ENCODE assay signal across 15 cellular contexts in genomic region chr2:170434900-170435640, GRCh38.
DNase-seq lines count a peak whose midpoint lies in the region; ATAC-seq and TF ChIP-seq lines count a peak whose summit lies in the region.
"Had no signal": no experiment of that assay in that cellular context is flagged by ENCODE, and none has a peak within 500 bp of the region (broad histone marks: within the 10 kb centered on the region; RNA-seq: fewer than 3 reads in every experiment).

No MANE protein-coding gene starts in this region.

- POLR2A ChIA-PET in naive thymus-derived CD4-positive, alpha-beta T cell (lab: Charles Lee), result no interaction called here

- no peaks in the 10 kb centered on the region for H3K36me3 ChIP-seq in naive thymus-derived CD4-positive, alpha-beta T cell (ENCODE audit: control insufficient read depth in 2 of 3, insufficient read depth in 3 of 3, low read length in 3 of 3)
- H3K36me3 ChIP-seq: gastroesophageal sphincter had no signal

- no peaks in the 10 kb centered on the region for H3K36me3 Mint-ChIP-seq in activated CD4-positive, alpha-beta T cell treated with anti-CD3 and anti-CD28 coated beads, Interleukin-2, amount 10 ng/mL, durations not matched to agents 24 days and 14 days (ENCODE audit: low read depth)
- H3K36me3 Mint-ChIP-seq in naive thymus-derived CD4-positive, alpha-beta T cell, result no peaks in the 10 kb centered on the region
- H3K36me3 Mint-ChIP-seq: IgD-negative memory B cell had no signal

- peak overlapping the region; percentile 28 for H3K4me3 Mint-ChIP-seq in activated CD4-positive, alpha-beta T cell treated with anti-CD3 and anti-CD28 coated beads, Interleukin-2, amount 10 ng/mL, durations not matched to agents 24 days and 14 days
- H3K4me3 Mint-ChIP-seq in naive thymus-derived CD4-positive, alpha-beta T cell, result peak overlapping the region; percentile 13 to 74 (median 60)
- H3K4me3 Mint-ChIP-seq: IgD-negative memory B cell, neural crest cell had no signal

- peaks cover 12% of the 10 kb centered on the region for H3K4me1 Mint-ChIP-seq in activated CD4-positive, alpha-beta T cell treated with anti-CD3 and anti-CD28 coated beads, Interleukin-2, amount 10 ng/mL, durations not matched to agents 24 days and 14 days
- H3K4me1 Mint-ChIP-seq in naive thymus-derived CD4-positive, alpha-beta T cell, result peaks cover 17 to 39% (median 26%) of the 10 kb centered on the region in 7 donors
- H3K4me1 Mint-ChIP-seq: IgD-negative memory B cell had no signal

- DNase-seq in activated CD4-positive, alpha-beta T cell treated with anti-CD3 and anti-CD28 coated beads, Interleukin-2, amount 10 ng/mL, durations not matched to agents 24 days and 14 days, result peak; percentile 66
- no peak for DNase-seq in activated CD4-positive, alpha-beta T cell treated with anti-CD3 and anti-CD28 coated beads, Interleukin-2, amount 50 U/mL, for 48 hours
- DNase-seq in H4 (ENCODE audit: low spot score), result peak; percentile 30
- peak; percentile 39 for DNase-seq in SW480 (ENCODE audit: low spot score)
- DNase-seq in naive thymus-derived CD4-positive, alpha-beta T cell, result peak in 5 of 9 donors; percentile 4 to 27 (median 12)
- DNase-seq in NCI-H1105 (lab: John Stamatoyannopoulos, UW), result no peak
- no peak for DNase-seq in erythroblast (lab: John Stamatoyannopoulos, UW)
- no peak for DNase-seq in amniotic stem cell (lab: John Stamatoyannopoulos, UW)
- DNase-seq: aorta, DMS53, NCI-H2081 had no signal

- H3K27me3 Mint-ChIP-seq in activated CD4-positive, alpha-beta T cell treated with anti-CD3 and anti-CD28 coated beads, Interleukin-2, amount 10 ng/mL, durations not matched to agents 24 days and 14 days, result peaks cover 43% of the 10 kb centered on the region
- peaks cover 0 to 54% (median 0%) of the 10 kb centered on the region in 5 donors for H3K27me3 Mint-ChIP-seq in naive thymus-derived CD4-positive, alpha-beta T cell

- peaks cover 3% of the 10 kb centered on the region for H3K9me3 Mint-ChIP-seq in activated CD4-positive, alpha-beta T cell treated with anti-CD3 and anti-CD28 coated beads, Interleukin-2, amount 10 ng/mL, durations not matched to agents 24 days and 14 days
- no peaks in the 10 kb centered on the region for H3K9me3 Mint-ChIP-seq in naive thymus-derived CD4-positive, alpha-beta T cell
- H3K9me3 Mint-ChIP-seq: IgD-negative memory B cell, neural crest cell had no signal

- H3K4me3 ChIP-seq in naive thymus-derived CD4-positive, alpha-beta T cell (ENCODE audit: low read length), result no peak overlapping the region
- H3K4me3 ChIP-seq: gastroesophageal sphincter, skin epidermis had no signal

- ATAC-seq in naive thymus-derived CD4-positive, alpha-beta T cell, result peak; percentile 76
- ATAC-seq: gastroesophageal sphincter had no signal

- intact Hi-C loops in activated CD4-positive, alpha-beta T cell treated with anti-CD3 and anti-CD28 coated beads, Interleukin-2, amount 10 ng/mL, durations not matched to agents 24 days and 14 days (cut with micrococcal nuclease), result no loop called here
- intact Hi-C loops in naive thymus-derived CD4-positive, alpha-beta T cell (cut with micrococcal nuclease), result no loop called here

- H3K27me3 ChIP-seq in naive thymus-derived CD4-positive, alpha-beta T cell (ENCODE audit: control insufficient read depth in 2 of 2, insufficient read depth in 2 of 2, low read length in 2 of 2), result no peaks in the 10 kb centered on the region

- peaks cover 19 to 24% of the 10 kb centered on the region in 2 donors for H3K4me1 ChIP-seq in naive thymus-derived CD4-positive, alpha-beta T cell (ENCODE audit: control insufficient read depth in 2 of 2, insufficient read depth in 2 of 2, low read length in 2 of 2)
- H3K4me1 ChIP-seq: gastroesophageal sphincter had no signal

- no peak overlapping the region for H3K27ac ChIP-seq in naive thymus-derived CD4-positive, alpha-beta T cell (ENCODE audit: low read depth, low read length)
- H3K27ac ChIP-seq: gastroesophageal sphincter had no signal

- TF ChIP-seq POLR2A in erythroblast (IDR thresholded peaks at IDR 0.05; ENCODE audit: low read length), result no peak

- no peak overlapping the region for H3K27ac Mint-ChIP-seq in activated CD4-positive, alpha-beta T cell treated with anti-CD3 and anti-CD28 coated beads, Interleukin-2, amount 10 ng/mL, durations not matched to agents 24 days and 14 days
- H3K27ac Mint-ChIP-seq in naive thymus-derived CD4-positive, alpha-beta T cell, result peak overlapping the region in 1 of 9 donors; percentile 78
- H3K27ac Mint-ChIP-seq: IgD-negative memory B cell had no signal

- CTCF ChIA-PET in naive thymus-derived CD4-positive, alpha-beta T cell (lab: Charles Lee), result interaction anchor here (0.9 to 1.5 kb wide), 2 partner anchors 13 to 26 kb away, joined by 3 to 4 read pairs; no protein-coding TSS in a partner anchor

- no peaks in the 10 kb centered on the region for H3K9me3 ChIP-seq in naive thymus-derived CD4-positive, alpha-beta T cell (ENCODE audit: control insufficient read depth in 2 of 3, low read length in 3 of 3)
- H3K9me3 ChIP-seq: gastroesophageal sphincter had no signal

Comparison
In these comparisons a context has a peak if more than half of its experiments do, and no peak if none do; other contexts are left out.
1. DNase-seq: peak in activated CD4-positive, alpha-beta T cell treated with anti-CD3 and anti-CD28 coated beads, Interleukin-2, amount 10 ng/mL, durations not matched to agents 24 days and 14 days (single experiment), H4 (single experiment), SW480 (single experiment) and naive thymus-derived CD4-positive, alpha-beta T cell (5 of 9); none in activated CD4-positive, alpha-beta T cell treated with anti-CD3 and anti-CD28 coated beads, Interleukin-2, amount 50 U/mL, for 48 hours (0 of 2), NCI-H1105 (single experiment), erythroblast (0 of 2) and amniotic stem cell (single experiment).